8 cellular contexts compared by ENCODE assay signal in the genomic region with DNA sequence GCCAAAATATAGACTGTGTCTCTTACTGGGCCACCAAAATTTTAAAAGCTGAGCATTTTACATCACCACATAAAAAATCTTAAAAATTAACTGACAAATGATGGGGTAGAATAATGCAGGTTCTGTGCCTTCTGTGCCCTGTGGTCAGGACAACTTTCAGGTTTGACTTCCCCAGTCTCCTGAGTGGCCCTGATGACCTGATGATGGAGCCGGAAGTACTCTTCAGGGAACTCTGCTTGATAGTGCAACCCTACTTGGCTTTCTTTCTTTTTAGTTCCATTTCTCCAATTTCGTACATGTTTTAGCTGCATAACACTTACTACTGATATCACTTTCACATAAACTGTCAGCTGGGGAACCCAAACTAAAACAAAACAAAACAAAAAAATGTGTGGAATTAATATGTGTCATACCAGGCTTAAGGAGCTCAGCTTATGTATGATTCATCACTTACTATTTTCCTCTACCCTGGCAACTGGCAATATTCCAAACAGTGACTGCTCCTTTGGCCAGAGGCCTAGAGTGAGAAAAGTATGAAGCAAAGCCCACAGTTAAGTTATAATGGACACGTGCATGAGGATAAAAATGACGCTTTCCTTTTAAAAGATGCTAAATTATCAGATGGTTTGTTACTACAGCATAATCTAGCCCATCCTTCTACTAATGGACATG.
DNase-seq lines count a peak whose midpoint lies in the region; ATAC-seq, FAIRE-seq and TF ChIP-seq lines count a peak whose summit lies in the region.

No MANE protein-coding gene starts in this region.

- H3K4me3 ChIP-seq in fibroblast of lung (replicated peaks in 1 of 4; ENCODE audit: control extremely low read depth in 1 of 4, insufficient read depth in 1 of 4, low read depth in 3 of 4, low read length in 4 of 4), result no peak overlapping the region

- no peak for TF ChIP-seq POLR2A in H54 (IDR thresholded peaks at IDR 0.05; ENCODE audit: low read depth, low read length)

- DNase-seq in H54 (ENCODE audit: insufficient read length, low spot score), result peak; percentile 39
- DNase-seq in RCC 7860 (ENCODE audit: low spot score), result peak; percentile 99
- peak; percentile 96 to 98 for DNase-seq in fibroblast of lung (ENCODE audit: low read depth in 2 of 2)
- peak; percentile 21 for DNase-seq in retina
- DNase-seq in T-helper 1 cell, result no peak
- no peak for DNase-seq in UCSD-AML1 (lab: John Stamatoyannopoulos, UW; ENCODE audit: unreplicated experiment)

- FAIRE-seq in H54 (lab: Jason Lieb, UNC) (peak; percentile 97), RCC 7860 (lab: Jason Lieb, UNC) (peak; percentile 99)

- H3K4me2 ChIP-seq in fibroblast of lung (ENCODE audit: extremely low read depth, insufficient read depth, low read length), result peak overlapping the region; percentile 65

- no peaks in the 10 kb centered on the region for H4K20me1 ChIP-seq in fibroblast of lung (ENCODE audit: control insufficient read depth, extremely low read depth, insufficient read depth, low read length)

- no peaks in the 10 kb centered on the region for H3K27me3 ChIP-seq in fibroblast of lung (ENCODE audit: control insufficient read depth, insufficient read depth, low read length)

- no peaks in the 10 kb centered on the region for H3K79me2 ChIP-seq in fibroblast of lung (ENCODE audit: control insufficient read depth, insufficient read depth, low read length)

- H3K9ac ChIP-seq in fibroblast of lung (ENCODE audit: insufficient read depth, low read length), result no peak overlapping the region

- no peaks in the 10 kb centered on the region for H3K36me3 ChIP-seq in fibroblast of lung (ENCODE audit: control insufficient read depth, insufficient read depth, low read length)

- H3K4me1 ChIP-seq in fibroblast of lung (ENCODE audit: control insufficient read depth, extremely low read depth, insufficient read depth, low read length), result peaks cover 4% of the 10 kb centered on the region

- TF ChIP-seq CTCF in fibroblast of lung (conservative IDR thresholded peaks at IDR 0.05 in 1 of 2, IDR thresholded peaks at IDR 0.05 in 1 of 2; ENCODE audit: low read depth in 1 of 2, low read length in 2 of 2), result no peak

- no peaks in the 10 kb centered on the region for H3K9me3 ChIP-seq in fibroblast of lung (ENCODE audit: control insufficient read depth, insufficient read depth, low read depth, low read length)

- ATAC-seq in GM19023 (IDR thresholded peaks at IDR 0.05; ENCODE audit: unreplicated experiment) (no peak), HG03097 (IDR thresholded peaks at IDR 0.05; ENCODE audit: low FRiP score, unreplicated experiment) (no peak)

- peak overlapping the region; percentile 87 for H3K27ac ChIP-seq in fibroblast of lung (ENCODE audit: insufficient read depth, low read length)

- H2AFZ ChIP-seq in fibroblast of lung (ENCODE audit: low read length), result peak overlapping the region; percentile 3

Comparison
In these comparisons a context has a peak if more than half of its experiments do, and no peak if none do; other contexts are left out.
1. DNase-seq: peak in H54 (single experiment), RCC 7860 (single experiment), fibroblast of lung (2 of 2) and retina (single experiment); none in T-helper 1 cell (0 of 5) and UCSD-AML1 (single experiment).